In the genomic region with DNA sequence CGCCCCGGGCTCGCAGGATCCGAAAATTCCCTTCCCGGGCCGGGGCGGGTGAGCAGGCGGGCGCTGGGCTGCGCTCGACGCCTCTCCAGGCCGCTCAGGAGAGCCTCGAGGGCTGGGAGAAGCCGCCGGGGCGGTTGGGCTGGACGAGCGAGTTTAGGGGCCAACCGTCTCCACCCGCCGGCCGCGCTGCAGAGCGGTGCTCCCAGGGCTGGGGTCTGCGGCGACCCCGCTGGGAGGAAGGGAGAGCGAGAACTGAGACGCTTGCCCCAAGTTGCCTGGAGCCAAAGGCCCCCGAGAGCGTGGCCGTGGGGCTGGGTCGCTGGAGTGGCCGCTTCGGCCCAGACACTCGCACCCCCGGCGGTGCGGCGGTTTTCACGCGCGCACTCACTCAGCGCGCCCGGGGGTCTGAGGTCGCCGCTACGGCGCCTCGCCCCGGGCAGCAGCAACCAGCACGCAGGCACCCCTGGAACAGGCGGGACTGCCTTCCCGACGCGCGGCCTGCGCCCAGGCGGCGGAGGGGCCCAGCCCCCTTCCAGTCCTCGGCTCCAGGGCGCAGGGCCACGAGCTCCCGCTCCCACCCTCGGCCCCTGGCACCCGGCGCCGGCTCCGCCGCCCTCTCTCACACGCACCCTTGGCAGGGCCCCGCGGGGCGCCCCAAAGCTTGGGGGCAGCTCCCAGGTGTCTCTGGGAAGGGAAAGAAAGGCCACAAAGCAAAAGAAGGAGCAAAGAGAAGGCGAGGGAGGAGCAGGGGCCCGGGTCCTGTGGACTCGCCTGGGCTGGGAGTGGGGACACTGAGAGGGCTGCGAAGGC, we compare ENCODE assay signal across 8 cellular contexts. TPM values are rescaled to one million over a fixed set of nuclear protein-coding genes. Genes with fewer than 3 reads are reported as not detected.
A peak's percentile ranks its signal among the peaks of the same experiment; 100 is the strongest.
DNase-seq lines count a peak whose midpoint lies in the region; ATAC-seq, FAIRE-seq and TF ChIP-seq lines count a peak whose summit lies in the region.

No MANE protein-coding gene starts in this region.

- H3K27me3 ChIP-seq in GM23338 (ENCODE audit: insufficient read depth) = peaks cover 37% of the 10 kb centered on the region
- no peaks in the 10 kb centered on the region for H3K27me3 ChIP-seq in bronchial epithelial cell (ENCODE audit: control insufficient read depth, insufficient read depth, low read length)
- H3K27me3 ChIP-seq in gastrocnemius medialis = peaks cover 13 to 23% (median 17%) of the 10 kb centered on the region in 3 donors

- peak; percentile 70 for DNase-seq in GM23338 (ENCODE audit: low spot score)
- peak; percentile 18 for DNase-seq in bronchial epithelial cell (ENCODE audit: low read depth)
- peak; percentile 58 for DNase-seq in iPS-NIHi11 (ENCODE audit: low spot score)
- no peak for DNase-seq in gastrocnemius medialis
- no peak for DNase-seq in T-helper 2 cell treated with Interferon-gamma antibody and Interleukin-4, amounts not matched to agents 5 μg/mL and 100 μg/mL, for 36 hours (ENCODE audit: low spot score)
- DNase-seq in T-helper 1 cell = no peak
- no peak for DNase-seq in D721Med (ENCODE audit: insufficient read length, low spot score)

- intact Hi-C loops in gastrocnemius medialis (cut with DNase I; ENCODE audit: low total_unique reads) = no loop called here

- peak overlapping the region; percentile 78 for H3K4me3 Mint-ChIP-seq in GM23338
- no peak overlapping the region for H3K4me3 Mint-ChIP-seq in T-helper 2 cell treated with Interferon-gamma antibody and Interleukin-4, amounts not matched to agents 5 μg/mL and 100 μg/mL, for 36 hours
- no peak overlapping the region for H3K4me3 Mint-ChIP-seq in activated T-helper 17 cell treated with anti-CD3 and anti-CD28 coated beads, Interleukin-2, amount 50 U/mL, for 72 hours

- H3K4me3 ChIP-seq in GM23338 (peak overlapping the region; percentile 87), bronchial epithelial cell (ENCODE audit: low read depth, low read length) (peak overlapping the region; percentile 52), gastrocnemius medialis (peak overlapping the region; percentile 46 to 55 (median 53))

- no peak for TF ChIP-seq CTCF in GM23338 (conservative IDR thresholded peaks at IDR 0.05; ENCODE audit: low read depth in 2 of 2)
- no peak for TF ChIP-seq CTCF in bronchial epithelial cell (IDR thresholded peaks at IDR 0.05; ENCODE audit: insufficient read depth, low read length, severe bottlenecking)
- no peak for TF ChIP-seq CTCF in gastrocnemius medialis (IDR thresholded peaks at IDR 0.05 in 4 of 5, conservative IDR thresholded peaks at IDR 0.05 in 1 of 5)
- TF ChIP-seq CTCF in D721Med (IDR thresholded peaks at IDR 0.05; ENCODE audit: insufficient read depth, missing control alignments) = no peak

- peaks cover 3% of the 10 kb centered on the region; the same call in 1 of the 2 replicates for H4K20me1 ChIP-seq in GM23338 (replicated peaks; ENCODE audit: insufficient read depth)

- H3K79me2 ChIP-seq in GM23338 (replicated peaks; ENCODE audit: insufficient read depth) = peaks cover 6% of the 10 kb centered on the region; the same call in 1 of the 2 replicates

- peaks cover 18% of the 10 kb centered on the region for H3F3A ChIP-seq in GM23338 (replicated peaks; ENCODE audit: low read depth)

- H3K27ac Mint-ChIP-seq in GM23338 = no peak overlapping the region
- H3K27ac Mint-ChIP-seq in T-helper 2 cell treated with Interferon-gamma antibody and Interleukin-4, amounts not matched to agents 5 μg/mL and 100 μg/mL, for 36 hours = no peak overlapping the region
- H3K27ac Mint-ChIP-seq in activated T-helper 17 cell treated with anti-CD3 and anti-CD28 coated beads, Interleukin-2, amount 50 U/mL, for 72 hours = no peak overlapping the region

- H2AFZ ChIP-seq in GM23338 = peak overlapping the region; percentile 63; the same call in 1 of the 2 replicates

- no peak for TF ChIP-seq POLR2A in gastrocnemius medialis (IDR thresholded peaks at IDR 0.05)

- H3K9me3 Mint-ChIP-seq in GM23338 = no peaks in the 10 kb centered on the region; the same call in 2 of the 3 replicates
- H3K9me3 Mint-ChIP-seq in T-helper 2 cell treated with Interferon-gamma antibody and Interleukin-4, amounts not matched to agents 5 μg/mL and 100 μg/mL, for 36 hours = no peaks in the 10 kb centered on the region
- no peaks in the 10 kb centered on the region for H3K9me3 Mint-ChIP-seq in activated T-helper 17 cell treated with anti-CD3 and anti-CD28 coated beads, Interleukin-2, amount 50 U/mL, for 72 hours

- H3K4me1 ChIP-seq in GM23338 (ENCODE audit: insufficient read depth) = peaks cover 30% of the 10 kb centered on the region
- peaks cover 0 to 4% of the 10 kb centered on the region in 2 donors for H3K4me1 ChIP-seq in gastrocnemius medialis

- peaks cover 43% of the 10 kb centered on the region for H3K4me1 Mint-ChIP-seq in GM23338
- H3K4me1 Mint-ChIP-seq in T-helper 2 cell treated with Interferon-gamma antibody and Interleukin-4, amounts not matched to agents 5 μg/mL and 100 μg/mL, for 36 hours (ENCODE audit: low read depth) = no peaks in the 10 kb centered on the region
- no peaks in the 10 kb centered on the region for H3K4me1 Mint-ChIP-seq in activated T-helper 17 cell treated with anti-CD3 and anti-CD28 coated beads, Interleukin-2, amount 50 U/mL, for 72 hours

- peaks cover 13% of the 10 kb centered on the region for H3K36me3 Mint-ChIP-seq in GM23338 (ENCODE audit: low read depth)
- no peaks in the 10 kb centered on the region for H3K36me3 Mint-ChIP-seq in T-helper 2 cell treated with Interferon-gamma antibody and Interleukin-4, amounts not matched to agents 5 μg/mL and 100 μg/mL, for 36 hours (ENCODE audit: low read depth)
- H3K36me3 Mint-ChIP-seq in activated T-helper 17 cell treated with anti-CD3 and anti-CD28 coated beads, Interleukin-2, amount 50 U/mL, for 72 hours (ENCODE audit: low read depth) = no peaks in the 10 kb centered on the region

- peaks cover 4% of the 10 kb centered on the region; the same call in 1 of the 2 replicates for H3K9me2 ChIP-seq in GM23338 (ENCODE audit: insufficient read depth)

- no peak for FAIRE-seq in bronchial epithelial cell (lab: Jason Lieb, UNC)
- FAIRE-seq in D721Med (lab: Jason Lieb, UNC) = no peak

- peak; percentile 38 for ATAC-seq in GM23338
- ATAC-seq in gastrocnemius medialis = peak in 1 of 2 donors; percentile 16
- ATAC-seq in activated T-helper 17 cell treated with anti-CD3 and anti-CD28 coated beads, Interleukin-2, amount 50 U/mL, for 72 hours (replicated peaks) = no peak

- in situ Hi-C loops in gastrocnemius medialis (cut with MboI; ENCODE audit: low sequenced_read_pairs in 4 of 4) = no loop called here

- H3K27ac ChIP-seq in GM23338 (ENCODE audit: low read depth) (peak overlapping the region; percentile 78; the same call in 1 of the 2 replicates), gastrocnemius medialis (peak overlapping the region; percentile 68 to 81 (median 74))

- H3K27me3 Mint-ChIP-seq in GM23338 (ENCODE audit: insufficient read depth, low read depth, poor library complexity) = peaks cover 37% of the 10 kb centered on the region
- peaks cover 46% of the 10 kb centered on the region for H3K27me3 Mint-ChIP-seq in T-helper 2 cell treated with Interferon-gamma antibody and Interleukin-4, amounts not matched to agents 5 μg/mL and 100 μg/mL, for 36 hours (ENCODE audit: low read depth)
- H3K27me3 Mint-ChIP-seq in activated T-helper 17 cell treated with anti-CD3 and anti-CD28 coated beads, Interleukin-2, amount 50 U/mL, for 72 hours = peaks cover 33% of the 10 kb centered on the region

- no peaks in the 10 kb centered on the region for H3K9me3 ChIP-seq in gastrocnemius medialis

- H3K36me3 ChIP-seq in GM23338 (ENCODE audit: insufficient read depth) = no peaks in the 10 kb centered on the region
- peaks cover under 1% of the 10 kb centered on the region for H3K36me3 ChIP-seq in bronchial epithelial cell (ENCODE audit: control insufficient read depth, insufficient read depth, low read length)
- H3K36me3 ChIP-seq in gastrocnemius medialis = no peaks in the 10 kb centered on the region

- H3K4me2 ChIP-seq in GM23338 = peak overlapping the region; percentile 97

RNA-seq across cellular contexts. Expression of a gene that starts 0.6 kb away (rescaled TPM):
- 13.6 and 18.9 TPM in 2 replicates for total RNA-seq in GM23338 (2014; rRNA removed; shearing (Covaris generic))
- polyA plus RNA-seq in GM23338 (2016; fragmentation: Nextera tagmentation; extraction: Ambion mirVana) = 5.1 and 6.4 TPM in 2 replicates
- total RNA-seq in bronchial epithelial cell = 2.4 and 5.4 TPM in 2 replicates
- total RNA-seq in gastrocnemius medialis = 1 to 10 TPM in 3 of 4 donors, under 1 TPM in 1; 0.31 to 4.1 (median 1.6) TPM
- total RNA-seq in activated T-helper 17 cell treated with anti-CD3 and anti-CD28 coated beads, Interleukin-2, amount 50 U/mL, for 72 hours = not detected

RNA-seq across cellular contexts. Expression of a gene that starts 7.1 kb away (rescaled TPM):
- total RNA-seq in GM23338 (2014; rRNA removed; shearing (Covaris generic)) = not detected in 2 replicates
- not detected in 2 replicates for polyA plus RNA-seq in GM23338 (2016; fragmentation: Nextera tagmentation; extraction: Ambion mirVana)
- total RNA-seq in bronchial epithelial cell (not detected in 2 replicates), gastrocnemius medialis (not detected)
- total RNA-seq in activated T-helper 17 cell treated with anti-CD3 and anti-CD28 coated beads, Interleukin-2, amount 50 U/mL, for 72 hours = not detected

RNA-seq across cellular contexts. Expression of a gene that starts 11.3 kb away (rescaled TPM):
- total RNA-seq in GM23338 (2014; rRNA removed; shearing (Covaris generic)) = 0.24 and 0.27 TPM in 2 replicates
- polyA plus RNA-seq in GM23338 (2016; fragmentation: Nextera tagmentation; extraction: Ambion mirVana) = not detected in 2 replicates
- total RNA-seq in bronchial epithelial cell (not detected in 2 replicates), gastrocnemius medialis (1 to 10 TPM in 1 of 4 donors, not detected in 3; 1.7 TPM)
- not detected for total RNA-seq in activated T-helper 17 cell treated with anti-CD3 and anti-CD28 coated beads, Interleukin-2, amount 50 U/mL, for 72 hours

RNA-seq across cellular contexts. Expression of a gene that starts 12.9 kb away (rescaled TPM):
- 52.6 and 56.6 TPM in 2 replicates for total RNA-seq in GM23338 (2014; rRNA removed; shearing (Covaris generic))
- polyA plus RNA-seq in GM23338 (2016; fragmentation: Nextera tagmentation; extraction: Ambion mirVana) = 28.6 and 29.5 TPM in 2 replicates
- total RNA-seq in bronchial epithelial cell (0.79 and 0.90 TPM in 2 replicates), gastrocnemius medialis (1 to 10 TPM in 2 of 4 donors, under 1 TPM in 2; 0.68 to 2.7 (median 1.4) TPM)
- 1 to 10 TPM; 2.2 to 3.0 TPM for total RNA-seq in activated T-helper 17 cell treated with anti-CD3 and anti-CD28 coated beads, Interleukin-2, amount 50 U/mL, for 72 hours

RNA-seq across cellular contexts. Expression of a gene that starts 42.5 kb away (rescaled TPM):
- 0.03 and 0.23 TPM in 2 replicates for total RNA-seq in GM23338 (2014; rRNA removed; shearing (Covaris generic))
- polyA plus RNA-seq in GM23338 (2016; fragmentation: Nextera tagmentation; extraction: Ambion mirVana) = 0.10 and 2.1 TPM in 2 replicates
- not detected in 2 replicates for total RNA-seq in bronchial epithelial cell
- total RNA-seq in gastrocnemius medialis = 1,000 to 10,000 TPM in 1 of 4 donors, 100 to 1,000 TPM in 1, 10 to 100 TPM in 2; 20.4 to 1,496 (median 303) TPM
- total RNA-seq in activated T-helper 17 cell treated with anti-CD3 and anti-CD28 coated beads, Interleukin-2, amount 50 U/mL, for 72 hours = under 1 TPM; 0.71 to 0.82 TPM

Comparison
In these comparisons a context has a peak if more than half of its experiments do, and no peak if none do; other contexts are left out.
1. DNase-seq: peak in GM23338 (single experiment), bronchial epithelial cell (single experiment) and iPS-NIHi11 (single experiment); none in gastrocnemius medialis (0 of 2), T-helper 2 cell treated with Interferon-gamma antibody and Interleukin-4, amounts not matched to agents 5 μg/mL and 100 μg/mL, for 36 hours (single experiment), T-helper 1 cell (0 of 5) and D721Med (single experiment).
2. Peak in every context shown above with its lines, with median percentiles within 50 percentile points of each other: H3K4me3 ChIP-seq.